8 cellular contexts compared by ENCODE assay signal in the genomic region with DNA sequence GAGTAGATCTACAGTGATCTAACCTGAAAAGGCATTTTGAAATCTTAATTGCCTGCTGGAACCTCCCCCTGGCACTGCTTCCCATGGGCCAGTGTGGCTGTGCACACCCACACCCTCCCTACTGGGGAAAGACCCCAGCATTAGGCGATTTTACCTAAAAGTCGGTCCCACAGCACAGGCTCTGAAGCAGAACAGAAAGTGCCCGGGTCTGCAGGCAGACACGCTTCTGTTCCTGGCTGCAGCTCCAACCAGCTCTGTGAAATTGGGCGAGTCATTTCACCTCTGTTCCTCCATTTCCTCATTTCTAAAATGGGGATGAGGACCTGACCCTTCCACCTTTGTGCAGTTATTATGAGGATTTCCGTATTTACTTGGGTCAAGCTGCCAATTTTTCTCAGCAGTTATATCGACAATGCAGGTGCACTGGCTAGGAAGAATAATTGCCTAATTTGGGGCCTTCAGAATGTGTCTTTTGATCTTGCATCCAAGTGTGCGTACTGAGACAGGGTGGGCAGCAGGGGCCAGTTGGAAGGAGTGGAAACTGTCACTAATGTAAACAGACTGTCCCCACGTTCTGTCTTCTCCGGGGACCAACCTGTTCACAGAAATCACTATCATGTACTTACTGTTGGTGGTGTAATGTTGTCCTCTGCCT. TPM values are rescaled to one million over a fixed set of nuclear protein-coding genes. Genes with fewer than 3 reads are reported as not detected.
DNase-seq lines count a peak whose midpoint lies in the region; ATAC-seq lines count a peak whose summit lies in the region.

No MANE protein-coding gene starts in this region.

- H3K4me3 Mint-ChIP-seq in CD4-positive, CD25-positive, alpha-beta regulatory T cell = peak overlapping the region; percentile 67 to 91 (median 90)
- peak overlapping the region; percentile 48 for H3K4me3 Mint-ChIP-seq in activated naive CD8-positive, alpha-beta T cell

- peaks cover 4% of the 10 kb centered on the region for H3K27me3 Mint-ChIP-seq in CD4-positive, CD25-positive, alpha-beta regulatory T cell
- H3K27me3 Mint-ChIP-seq in activated naive CD8-positive, alpha-beta T cell = no peaks in the 10 kb centered on the region

- DNase-seq in CD4-positive, CD25-positive, alpha-beta regulatory T cell = no peak
- DNase-seq in head of caudate nucleus = no peak
- no peak for DNase-seq in NCI-H187 treated with DMSO at 0.1 percent for 48 hours (lab: John Stamatoyannopoulos, UW)
- DNase-seq in 8988T = no peak

- H3K4me1 ChIP-seq in CD4-positive, CD25-positive, alpha-beta regulatory T cell (ENCODE audit: control insufficient read depth, insufficient read depth, low read length, poor library complexity, severe bottlenecking) = peaks cover 97% of the 10 kb centered on the region
- H3K4me1 ChIP-seq in mucosa of stomach (ENCODE audit: control insufficient read depth, insufficient read depth, low read length) = peaks cover 73% of the 10 kb centered on the region

- H3K9ac ChIP-seq in mucosa of stomach (ENCODE audit: low read length) = peak overlapping the region; percentile 68

- H3K27me3 ChIP-seq in CD4-positive, CD25-positive, alpha-beta regulatory T cell (ENCODE audit: control insufficient read depth, insufficient read depth, low read length) = no peaks in the 10 kb centered on the region
- H3K27me3 ChIP-seq in mucosa of stomach (ENCODE audit: control insufficient read depth, insufficient read depth, low read length) = no peaks in the 10 kb centered on the region

- intact Hi-C loops in head of caudate nucleus (cut with DNase I) = loop anchor here (10.0 kb wide), 1 partner anchor 606 kb away; no protein-coding TSS in a partner anchor

- peak overlapping the region; percentile 89 for H3K27ac ChIP-seq in CD4-positive, CD25-positive, alpha-beta regulatory T cell (ENCODE audit: insufficient read depth, low read length, poor library complexity, severe bottlenecking)

- peaks cover 16% of the 10 kb centered on the region for H3K36me3 Mint-ChIP-seq in CD4-positive, CD25-positive, alpha-beta regulatory T cell
- H3K36me3 Mint-ChIP-seq in activated naive CD8-positive, alpha-beta T cell = no peaks in the 10 kb centered on the region

- H3K27ac Mint-ChIP-seq in CD4-positive, CD25-positive, alpha-beta regulatory T cell = peak overlapping the region; percentile 94 to 97 (median 96)
- H3K27ac Mint-ChIP-seq in activated naive CD8-positive, alpha-beta T cell = peak overlapping the region; percentile 87

- H3K36me3 ChIP-seq in CD4-positive, CD25-positive, alpha-beta regulatory T cell (ENCODE audit: control insufficient read depth, insufficient read depth, low read length) = no peaks in the 10 kb centered on the region
- peaks cover 3% of the 10 kb centered on the region for H3K36me3 ChIP-seq in mucosa of stomach (ENCODE audit: control insufficient read depth, insufficient read depth, low read length)

- peaks cover 33 to 95% (median 88%) of the 10 kb centered on the region in 4 donors for H3K4me1 Mint-ChIP-seq in CD4-positive, CD25-positive, alpha-beta regulatory T cell
- H3K4me1 Mint-ChIP-seq in activated naive CD8-positive, alpha-beta T cell (ENCODE audit: low read depth) = peaks cover 94% of the 10 kb centered on the region

- H3K4me3 ChIP-seq in CD4-positive, CD25-positive, alpha-beta regulatory T cell (ENCODE audit: low read depth, low read length) = peak overlapping the region; percentile 77
- H3K4me3 ChIP-seq in mucosa of stomach (ENCODE audit: low read length) = peak overlapping the region; percentile 17

- no peaks in the 10 kb centered on the region for H3K9me3 ChIP-seq in CD4-positive, CD25-positive, alpha-beta regulatory T cell (ENCODE audit: control insufficient read depth in 2 of 2, low read length in 2 of 2)
- H3K9me3 ChIP-seq in mucosa of stomach (ENCODE audit: control insufficient read depth, low read length) = no peaks in the 10 kb centered on the region

- H3K9me3 Mint-ChIP-seq in CD4-positive, CD25-positive, alpha-beta regulatory T cell = no peaks in the 10 kb centered on the region
- no peaks in the 10 kb centered on the region for H3K9me3 Mint-ChIP-seq in activated naive CD8-positive, alpha-beta T cell (ENCODE audit: low read depth)

- no peak for ATAC-seq in CD4-positive, CD25-positive, alpha-beta regulatory T cell (ENCODE audit: low read depth in 2 of 2)
- ATAC-seq in GM21825 (IDR thresholded peaks at IDR 0.05; ENCODE audit: unreplicated experiment) (peak; percentile 38), GM19467 (IDR thresholded peaks at IDR 0.05; ENCODE audit: unreplicated experiment) (no peak)

RNA-seq across cellular contexts. Expression of a gene that starts 7.1 kb away (rescaled TPM):
- 126 TPM for total RNA-seq in CD4-positive, CD25-positive, alpha-beta regulatory T cell
- polyA plus RNA-seq in CD4-positive, CD25-positive, alpha-beta regulatory T cell = 10 to 100 TPM; 74.9 to 89.6 (median 83.7) TPM
